ENCODE assay signal across 12 cellular contexts in the genomic region with DNA sequence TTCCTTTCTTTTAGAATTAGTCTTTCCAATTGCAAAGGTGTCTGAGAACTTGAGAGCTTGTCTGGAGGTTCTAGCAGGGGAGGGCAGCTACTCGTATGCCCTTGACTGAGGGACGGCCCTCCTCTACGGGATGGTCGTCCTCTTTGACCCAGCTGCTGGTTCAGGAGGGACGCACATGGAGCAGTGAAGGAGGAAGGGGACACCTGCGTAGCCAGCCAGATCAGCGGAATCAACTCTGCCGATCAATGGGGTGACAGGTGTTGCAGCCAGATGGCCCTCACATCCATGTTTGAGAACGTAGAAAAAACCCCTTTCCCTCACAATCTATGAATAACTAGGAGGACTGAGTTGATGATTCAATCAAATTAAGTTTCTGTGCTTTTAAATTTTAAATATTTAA. TPM values are rescaled to one million over a fixed set of nuclear protein-coding genes. Genes with fewer than 3 reads are reported as not detected.
DNase-seq lines count a peak whose midpoint lies in the region; ATAC-seq and TF ChIP-seq lines count a peak whose summit lies in the region.
"Had no signal": no experiment of that assay in that cellular context is flagged by ENCODE, and none has a peak within 500 bp of the region (broad histone marks: within the 10 kb centered on the region; RNA-seq: fewer than 3 reads in every experiment).

No MANE protein-coding gene starts in this region.

- intact Hi-C loops in left ventricle myocardium inferior (cut with micrococcal nuclease): no loop called here
- intact Hi-C loops in Right ventricle myocardium superior (cut with DNase I): no loop called here
- intact Hi-C loops in ascending aorta (cut with DNase I): loop anchor here (5.0 kb wide), 1 partner anchor 79 kb away; a partner anchor contains a TSS
- intact Hi-C loops in uterus (cut with DNase I; ENCODE audit: low total_unique reads): no loop called here
- intact Hi-C loops in mucosa of descending colon (cut with DNase I, micrococcal nuclease): no loop called here

- peaks cover 100% of the 10 kb centered on the region for H3K4me1 ChIP-seq in left ventricle myocardium inferior
- H3K4me1 ChIP-seq in ascending aorta: peaks cover 58 to 96% of the 10 kb centered on the region in 2 donors
- H3K4me1 ChIP-seq in uterus: peaks cover 41 to 51% of the 10 kb centered on the region in 2 donors
- peaks cover 60% of the 10 kb centered on the region for H3K4me1 ChIP-seq in mucosa of descending colon (ENCODE audit: low read depth)

- H3K4me3 Mint-ChIP-seq in nephron: no peak overlapping the region
- H3K4me3 Mint-ChIP-seq: naive thymus-derived CD8-positive, alpha-beta T cell had no signal

- no peak for TF ChIP-seq POLR2A in uterus (IDR thresholded peaks at IDR 0.05)

- no peaks in the 10 kb centered on the region for H3K27me3 Mint-ChIP-seq in nephron (ENCODE audit: low read depth)
- H3K27me3 Mint-ChIP-seq: naive thymus-derived CD8-positive, alpha-beta T cell had no signal

- peaks cover 89% of the 10 kb centered on the region for H3K4me1 Mint-ChIP-seq in nephron

- no peak for DNase-seq in left ventricle myocardium inferior
- no peak for DNase-seq in Right ventricle myocardium superior
- no peak for DNase-seq in ascending aorta (ENCODE audit: low spot score in 2 of 2)
- no peak for DNase-seq in uterus
- no peak for DNase-seq in MG63
- DNase-seq in mucosa of descending colon: no peak
- DNase-seq: activated CD4-positive, alpha-beta T cell treated with anti-CD3 and anti-CD28 coated beads, Interleukin-2, amount 50 U/mL, for 48 hours; naive thymus-derived CD8-positive, alpha-beta T cell had no signal

- peak overlapping the region; percentile 99 for H3K27ac ChIP-seq in left ventricle myocardium inferior (replicated peaks)
- peak overlapping the region; percentile 80 to 100 for H3K27ac ChIP-seq in ascending aorta
- peak overlapping the region; percentile 57 to 75 for H3K27ac ChIP-seq in uterus

- TF ChIP-seq CTCF in left ventricle myocardium inferior (IDR thresholded peaks at IDR 0.05; ENCODE audit: borderline replicate concordance) (no peak), ascending aorta (IDR thresholded peaks at IDR 0.05) (no peak), nephron (IDR thresholded peaks at IDR 0.05; ENCODE audit: unreplicated experiment in 3 of 3) (no peak), uterus (IDR thresholded peaks at IDR 0.05) (no peak), mucosa of descending colon (IDR thresholded peaks at IDR 0.05) (no peak)

- H3K9me3 Mint-ChIP-seq in nephron: no peaks in the 10 kb centered on the region
- H3K9me3 Mint-ChIP-seq: naive thymus-derived CD8-positive, alpha-beta T cell had no signal

- no peak overlapping the region for H3K4me3 ChIP-seq in left ventricle myocardium inferior
- H3K4me3 ChIP-seq in ascending aorta: no peak overlapping the region
- H3K4me3 ChIP-seq in uterus: no peak overlapping the region
- H3K4me3 ChIP-seq in MG63: no peak overlapping the region
- no peak overlapping the region for H3K4me3 ChIP-seq in mucosa of descending colon

- H3K9me3 ChIP-seq in left ventricle myocardium inferior (replicated peaks) (no peaks in the 10 kb centered on the region), ascending aorta (no peaks in the 10 kb centered on the region), uterus (no peaks in the 10 kb centered on the region), MG63 (no peaks in the 10 kb centered on the region), mucosa of descending colon (no peaks in the 10 kb centered on the region)

- peak overlapping the region; percentile 13 to 76 (median 39) for H3K27ac Mint-ChIP-seq in nephron

- ATAC-seq in Right ventricle myocardium superior (ENCODE audit: poor library complexity) (no peak), mucosa of descending colon (no peak), HG03571 (IDR thresholded peaks at IDR 0.05; ENCODE audit: unreplicated experiment) (no peak)
- ATAC-seq: naive thymus-derived CD8-positive, alpha-beta T cell had no signal

- H3K36me3 Mint-ChIP-seq in nephron (ENCODE audit: low read depth): peaks cover 54% of the 10 kb centered on the region

- H3K36me3 ChIP-seq in left ventricle myocardium inferior (peaks cover 27% of the 10 kb centered on the region), ascending aorta (peaks cover 23 to 25% of the 10 kb centered on the region in 2 donors), uterus (no peaks in the 10 kb centered on the region), MG63 (peaks cover 71% of the 10 kb centered on the region), mucosa of descending colon (ENCODE audit: low read depth) (peaks cover 4% of the 10 kb centered on the region)

- H3K27me3 ChIP-seq in left ventricle myocardium inferior (ENCODE audit: low read depth) (no peaks in the 10 kb centered on the region), ascending aorta (no peaks in the 10 kb centered on the region), uterus (no peaks in the 10 kb centered on the region), MG63 (no peaks in the 10 kb centered on the region)

RNA-seq across cellular contexts. Expression of a gene that starts 15.7 kb away (rescaled TPM):
- total RNA-seq in left ventricle myocardium inferior (not detected), Right ventricle myocardium superior (not detected), ascending aorta (not detected), uterus (under 1 TPM in 1 of 4 donors, not detected in 3; 0.58 TPM), mucosa of descending colon (not detected)
- total RNA-seq in MG63 (2014; rRNA removed; shearing (Covaris generic); ENCODE audit: low replicate concordance): not detected in 2 replicates
- total RNA-seq: naive thymus-derived CD8-positive, alpha-beta T cell; OCI-LY7; T-helper 1 cell treated with Interleukin-12 subunit alpha and Interleukin-12 subunit beta and Interleukin-4 antibody, amounts not matched to agents 30 ng/mL and 1 ng/mL, for 36 hours had no signal
